ENCODE assay signal across 31 cellular contexts in the genomic region with DNA sequence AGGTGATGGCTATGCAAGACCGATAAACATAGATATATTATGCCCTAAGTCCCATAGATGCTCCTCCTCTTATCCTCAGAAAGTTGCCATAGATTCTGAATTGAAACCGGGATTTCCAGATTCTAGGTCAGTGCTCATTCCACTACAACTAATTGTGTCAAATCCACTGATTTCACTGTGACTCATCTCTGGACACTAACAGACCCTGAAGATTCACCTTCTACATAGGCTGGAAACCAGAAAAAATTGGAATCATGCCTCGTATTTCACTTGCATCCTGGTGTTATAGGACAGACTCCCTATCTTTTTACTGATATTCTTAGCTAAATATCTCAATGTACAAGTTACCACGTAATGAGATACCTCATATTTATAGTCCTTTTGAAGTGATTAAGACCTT. TPM values are rescaled to one million over a fixed set of nuclear protein-coding genes. Genes with fewer than 3 reads are reported as not detected.
"Had no signal": no experiment of that assay in that cellular context is flagged by ENCODE, and none has a peak within 500 bp of the region (broad histone marks: within the 10 kb centered on the region; RNA-seq: fewer than 3 reads in every experiment).

No MANE protein-coding gene starts in this region.

- H3K4me1 ChIP-seq: body of pancreas, breast epithelium, SJSA1 had no signal

- H3K36me3 ChIP-seq: breast epithelium, SJSA1 had no signal

- H3K4me3 ChIP-seq: body of pancreas, breast epithelium, SJSA1 had no signal

- H3K9me3 ChIP-seq: body of pancreas, breast epithelium, SJSA1, SK-N-SH had no signal

- H3K4me3 Mint-ChIP-seq: activated CD4-positive, alpha-beta T cell treated with anti-CD3 and anti-CD28 coated beads for 36 hours; activated CD4-positive, alpha-beta T cell treated with anti-CD3 and anti-CD28 coated beads, Interleukin-2, amount 10 ng/mL, durations not matched to agents 7 days and 5 days; activated CD8-positive, alpha-beta T cell treated with anti-CD3 and anti-CD28 coated beads, Interleukin-2, amount 10 ng/mL, durations not matched to agents 7 days and 5 days; activated naive CD4-positive, alpha-beta T cell treated with anti-CD3 and anti-CD28 coated beads, Interleukin-2, amount 50 U/mL, for 24 hours; activated naive CD8-positive, alpha-beta T cell treated with anti-CD3 and anti-CD28 coated beads, Interleukin-2, amount 10 ng/mL, durations not matched to agents 7 days and 5 days; activated T-cell treated with anti-CD3 and anti-CD28 coated beads, Interleukin-2, amount 50 U/mL, for 24 hours; T-helper 1 cell treated with Interleukin-12 subunit alpha and Interleukin-12 subunit beta and Interleukin-4 antibody, amounts not matched to agents 30 μg/mL and 1 μg/mL, for 36 hours; T-helper 2 cell treated with Interferon-gamma antibody and Interleukin-4, amounts not matched to agents 5 μg/mL and 100 μg/mL, for 36 hours had no signal

- H3K9me3 Mint-ChIP-seq: activated T-cell treated with anti-CD3 and anti-CD28 coated beads, Interleukin-2, amount 50 U/mL, for 24 hours had no signal

- H3K27me3 ChIP-seq: body of pancreas, breast epithelium, SJSA1 had no signal

- H3K27me3 Mint-ChIP-seq: activated CD4-positive, alpha-beta T cell treated with anti-CD3 and anti-CD28 coated beads for 36 hours; activated naive CD4-positive, alpha-beta T cell treated with anti-CD3 and anti-CD28 coated beads, Interleukin-2, amount 50 U/mL, for 24 hours; activated naive CD8-positive, alpha-beta T cell treated with anti-CD3 and anti-CD28 coated beads, Interleukin-2, amount 10 ng/mL, durations not matched to agents 7 days and 5 days had no signal

- H3K27ac Mint-ChIP-seq: activated CD4-positive, alpha-beta T cell treated with anti-CD3 and anti-CD28 coated beads for 36 hours; activated CD4-positive, alpha-beta T cell treated with anti-CD3 and anti-CD28 coated beads, Interleukin-2, amount 10 ng/mL, durations not matched to agents 7 days and 5 days; activated CD8-positive, alpha-beta T cell treated with anti-CD3 and anti-CD28 coated beads, Interleukin-2, amount 10 ng/mL, durations not matched to agents 7 days and 5 days; activated naive CD4-positive, alpha-beta T cell treated with anti-CD3 and anti-CD28 coated beads, Interleukin-2, amount 50 U/mL, for 24 hours; activated naive CD8-positive, alpha-beta T cell treated with anti-CD3 and anti-CD28 coated beads, Interleukin-2, amount 10 ng/mL, durations not matched to agents 7 days and 5 days; activated T-cell treated with anti-CD3 and anti-CD28 coated beads, Interleukin-2, amount 50 U/mL, for 24 hours; activated T-helper 2 cell treated with anti-CD3 and anti-CD28 coated beads, Interferon-gamma antibody, Interleukin-2, Interleukin-4, amounts not matched to agents 10 μg/mL and 5 μg/mL and 100 μg/mL, durations not matched to agents 14 hours and 24 hours and 36 hours; T-helper 1 cell treated with Interleukin-12 subunit alpha and Interleukin-12 subunit beta and Interleukin-4 antibody, amounts not matched to agents 30 μg/mL and 1 μg/mL, for 36 hours; T-helper 2 cell treated with Interferon-gamma antibody and Interleukin-4, amounts not matched to agents 5 μg/mL and 100 μg/mL, for 36 hours had no signal

- H3K9ac ChIP-seq: KMS-11, SK-N-SH had no signal

- ATAC-seq: activated CD4-positive, alpha-beta T cell treated with anti-CD3 and anti-CD28 coated beads for 36 hours; activated CD4-positive, CD25-positive, alpha-beta regulatory T cell treated with anti-CD3 and anti-CD28 coated beads, Interleukin-2, amount 50 U/mL, for 24 hours; activated CD8-positive, alpha-beta T cell treated with anti-CD3 and anti-CD28 coated beads, Interleukin-2, amount 10 ng/mL, durations not matched to agents 7 days and 5 days; body of pancreas; Panc1 had no signal

- H3K27ac ChIP-seq: body of pancreas, breast epithelium, KMS-11, SJSA1 had no signal

- DNase-seq: activated CD4-positive, alpha-beta T cell treated with anti-CD3 and anti-CD28 coated beads for 36 hours; activated CD4-positive, alpha-beta T cell treated with anti-CD3 and anti-CD28 coated beads, Interleukin-2, amount 10 ng/mL, durations not matched to agents 7 days and 5 days; activated CD4-positive, alpha-beta T cell treated with anti-CD3 and anti-CD28 coated beads, Interleukin-2, amount 50 U/mL, for 48 hours; activated CD8-positive, alpha-beta T cell treated with anti-CD3 and anti-CD28 coated beads, Interleukin-2, amount 10 ng/mL, durations not matched to agents 7 days and 5 days; activated gamma-delta T cell; activated naive CD4-positive, alpha-beta T cell treated with Interleukin-2 at 50 U/mL for 16 hours; activated naive CD8-positive, alpha-beta T cell treated with anti-CD3 and anti-CD28 coated beads, Interleukin-2, amount 10 ng/mL, durations not matched to agents 7 days and 5 days; activated T-cell treated with anti-CD3 and anti-CD28 coated beads, Interleukin-2, amount 50 U/mL, for 24 hours; body of pancreas; NCI-H1105; NCI-H1417 treated with DMSO at 0.1 percent for 48 hours; NCI-H1930; NCI-H2081 treated with DMSO at 0.1 percent for 48 hours; NCI-H345; NCI-H524 treated with DMSO at 0.1 percent for 48 hours; RPMI8226; SHP77 treated with DMSO at 0.1 percent for 48 hours; SK-N-SH had no signal

- H3K36me3 Mint-ChIP-seq: activated naive CD4-positive, alpha-beta T cell treated with anti-CD3 and anti-CD28 coated beads, Interleukin-2, amount 50 U/mL, for 24 hours had no signal

- H3K4me2 ChIP-seq: KMS-11, SK-N-SH had no signal

- H3K4me1 Mint-ChIP-seq: activated CD4-positive, alpha-beta T cell treated with anti-CD3 and anti-CD28 coated beads for 36 hours; activated CD4-positive, alpha-beta T cell treated with anti-CD3 and anti-CD28 coated beads, Interleukin-2, amount 10 ng/mL, durations not matched to agents 7 days and 5 days; activated naive CD4-positive, alpha-beta T cell treated with anti-CD3 and anti-CD28 coated beads, Interleukin-2, amount 50 U/mL, for 24 hours; activated naive CD8-positive, alpha-beta T cell treated with anti-CD3 and anti-CD28 coated beads, Interleukin-2, amount 10 ng/mL, durations not matched to agents 7 days and 5 days had no signal

RNA-seq across cellular contexts. Expression of gene CLNK, which starts 36.8 kb away (rescaled TPM):
- total RNA-seq: activated CD4-positive, alpha-beta T cell treated with anti-CD3 and anti-CD28 coated beads for 36 hours; activated CD4-positive, alpha-beta T cell treated with anti-CD3 and anti-CD28 coated beads, Interleukin-2, amount 10 ng/mL, durations not matched to agents 7 days and 5 days; activated CD8-positive, alpha-beta T cell treated with anti-CD3 and anti-CD28 coated beads, Interleukin-2, amount 10 ng/mL, durations not matched to agents 7 days and 5 days; activated naive CD8-positive, alpha-beta T cell treated with anti-CD3 and anti-CD28 coated beads, Interleukin-2, amount 10 ng/mL, durations not matched to agents 7 days and 5 days; astrocyte; cardiac septum; LHCN-M2; NCI-H460; SJSA1 had no signal
- polyA plus RNA-seq: SK-N-SH had no signal
